8 cellular contexts compared by ENCODE assay signal in genomic region chr6:29631860-29632731, GRCh38. TPM values are rescaled to one million over a fixed set of nuclear protein-coding genes. Genes with fewer than 3 reads are reported as not detected.
A peak's percentile ranks its signal among the peaks of the same experiment; 100 is the strongest.
DNase-seq lines count a peak whose midpoint lies in the region; ATAC-seq and TF ChIP-seq lines count a peak whose summit lies in the region.

No MANE protein-coding gene starts in this region.

- CTCF ChIA-PET in PC-9 (lab: Charles Lee): interaction anchor here (0.6 to 1.3 kb wide), 4 partner anchors 15 to 644 kb away, joined by 4 to 9 read pairs (median 6); no protein-coding TSS in a partner anchor

- H3K27ac ChIP-seq in PC-9 (no peak overlapping the region), foreskin keratinocyte (no peak overlapping the region), neural progenitor cell (peak overlapping the region; percentile 2), upper lobe of left lung (peak overlapping the region; percentile 35 to 83 (median 78))

- no peak for TF ChIP-seq EP300 in upper lobe of left lung (IDR thresholded peaks at IDR 0.05)

- POLR2A ChIA-PET in PC-9 (lab: Charles Lee; ENCODE audit: unreplicated experiment): interaction anchor here (0.5 to 0.7 kb wide), 7 partner anchors 34 to 1865 kb away, joined by 3 to 8 read pairs (median 3); no protein-coding TSS in a partner anchor

- H3K4me3 Mint-ChIP-seq in neural progenitor cell: peak overlapping the region; percentile 89

- H3K9me2 ChIP-seq in PC-9 (ENCODE audit: insufficient read depth): no peaks in the 10 kb centered on the region

- H3K36me3 ChIP-seq in PC-9 (ENCODE audit: low read depth): no peaks in the 10 kb centered on the region
- H3K36me3 ChIP-seq in neural progenitor cell: no peaks in the 10 kb centered on the region
- H3K36me3 ChIP-seq in upper lobe of left lung: no peaks in the 10 kb centered on the region

- peaks cover 18% of the 10 kb centered on the region for H3K27me3 Mint-ChIP-seq in neural progenitor cell (ENCODE audit: insufficient read depth, low read depth)

- TF ChIP-seq POLR2A in upper lobe of left lung (IDR thresholded peaks at IDR 0.05): no peak

- H3K4me1 ChIP-seq in PC-9 (replicated peaks; ENCODE audit: insufficient read depth) (peaks cover 5% of the 10 kb centered on the region; the same call in 1 of the 2 replicates), foreskin keratinocyte (peaks cover 14% of the 10 kb centered on the region), neural progenitor cell (peaks cover 31% of the 10 kb centered on the region), upper lobe of left lung (peaks cover 27 to 45% (median 33%) of the 10 kb centered on the region in 4 donors)

- peaks cover 46% of the 10 kb centered on the region for H3K4me1 Mint-ChIP-seq in neural progenitor cell

- peak overlapping the region; percentile 82 for H3K4me2 ChIP-seq in PC-9
- H3K4me2 ChIP-seq in neural progenitor cell: peak overlapping the region; percentile 96

- H2AFZ ChIP-seq in PC-9: peak overlapping the region; percentile 79; the same call in 1 of the 2 replicates
- peak overlapping the region; percentile 90 for H2AFZ ChIP-seq in neural progenitor cell (replicated peaks)

- no peaks in the 10 kb centered on the region for H3K79me2 ChIP-seq in PC-9 (ENCODE audit: low read depth)
- H3K79me2 ChIP-seq in neural progenitor cell (ENCODE audit: low read depth): peaks cover 15% of the 10 kb centered on the region

- H3K27me3 ChIP-seq in PC-9 (ENCODE audit: insufficient read depth, low read depth) (no peaks in the 10 kb centered on the region), foreskin keratinocyte (no peaks in the 10 kb centered on the region), neural progenitor cell (peaks cover 31% of the 10 kb centered on the region), upper lobe of left lung (no peaks in the 10 kb centered on the region)

- H3K9ac ChIP-seq in neural progenitor cell: peak overlapping the region; percentile 41

- TF ChIP-seq CTCF in PC-9 (conservative IDR thresholded peaks at IDR 0.05): no peak
- no peak for TF ChIP-seq CTCF in foreskin keratinocyte (conservative IDR thresholded peaks at IDR 0.05)
- no peak for TF ChIP-seq CTCF in neural progenitor cell (IDR thresholded peaks at IDR 0.05)
- no peak for TF ChIP-seq CTCF in upper lobe of left lung (IDR thresholded peaks at IDR 0.05)

- WGBS in upper lobe of left lung, 2 donors: 5 to 6% methylated on average over 37 to 48 of the region's 53 CpGs

- peaks cover 4% of the 10 kb centered on the region; the same call in 1 of the 2 replicates for H3F3A ChIP-seq in PC-9 (ENCODE audit: insufficient read depth, low read depth)
- peaks cover 53% of the 10 kb centered on the region for H3F3A ChIP-seq in neural progenitor cell (ENCODE audit: low read depth)

- H4K20me1 ChIP-seq in PC-9 (ENCODE audit: insufficient read depth): no peaks in the 10 kb centered on the region
- H4K20me1 ChIP-seq in neural progenitor cell (ENCODE audit: low read depth): peaks cover 36% of the 10 kb centered on the region

- H3K4me3 ChIP-seq in PC-9 (peak overlapping the region; percentile 68), neural progenitor cell (peak overlapping the region; percentile 86), upper lobe of left lung (peak overlapping the region; percentile 44 to 98 (median 82))

- H3K9me3 Mint-ChIP-seq in neural progenitor cell: no peaks in the 10 kb centered on the region

- no TSS peak for BruUV-seq in PC-9 (replicated peaks; lab: Mats Ljungman, UMichigan)

- ATAC-seq in HG03039 (IDR thresholded peaks at IDR 0.05; ENCODE audit: unreplicated experiment) (peak; percentile 23), foreskin keratinocyte (peak; percentile 13), upper lobe of left lung (ENCODE audit: low FRiP score in 2 of 2) (peak; percentile 27 to 54), GM21576 (IDR thresholded peaks at IDR 0.05; ENCODE audit: unreplicated experiment) (no peak)

- peak overlapping the region; percentile 33 for H3K27ac Mint-ChIP-seq in neural progenitor cell

- no peaks in the 10 kb centered on the region for H3K9me3 ChIP-seq in PC-9 (ENCODE audit: insufficient read depth, low read depth)
- no peaks in the 10 kb centered on the region for H3K9me3 ChIP-seq in neural progenitor cell (ENCODE audit: low read depth)
- no peaks in the 10 kb centered on the region for H3K9me3 ChIP-seq in upper lobe of left lung

- DNase-seq in GDM1 (lab: John Stamatoyannopoulos, UW) (peak; percentile 30), PC-9 (peak in 1 of 2 experiments; percentile 77), activated gamma-delta T cell (lab: John Stamatoyannopoulos, UW) (peak; percentile 47), foreskin keratinocyte (peak in 1 of 2 donors; percentile 33), neural progenitor cell (ENCODE audit: low spot score) (peak; percentile 78), upper lobe of left lung (peak; percentile 55 to 93)

- intact Hi-C loops in PC-9 (cut with micrococcal nuclease; ENCODE audit: unreplicated experiment): no loop called here

- no peaks in the 10 kb centered on the region for H3K36me3 Mint-ChIP-seq in neural progenitor cell

RNA-seq across cellular contexts. Expression of gene GABBR1, which starts 0.9 kb away (rescaled TPM):
- total RNA-seq in PC-9 (2021): 36.3 and 43.6 TPM in 2 replicates
- 10.3 and 12.2 TPM in 2 replicates for total RNA-seq in foreskin keratinocyte
- polyA plus RNA-seq in foreskin keratinocyte: 6.0 and 6.4 TPM in 2 replicates
- 25.4 and 37.4 TPM in 2 replicates for total RNA-seq in neural progenitor cell (ENCODE audit: low replicate concordance)
- 100 to 1,000 TPM in 1 of 6 donors, 10 to 100 TPM in 5; 13.2 to 171 (median 34.8) TPM for total RNA-seq in upper lobe of left lung

RNA-seq across cellular contexts. Expression of gene MOG, which starts 24.8 kb away (rescaled TPM):
- total RNA-seq in PC-9 (2021) (not detected in 2 replicates), foreskin keratinocyte (not detected in 2 replicates), neural progenitor cell (ENCODE audit: low replicate concordance) (not detected in 2 replicates), upper lobe of left lung (not detected)
- polyA plus RNA-seq in foreskin keratinocyte: not detected in 2 replicates

RNA-seq across cellular contexts. Expression of gene OR2H2, which starts 47.2 kb away (rescaled TPM):
- not detected in 2 replicates for total RNA-seq in PC-9 (2021)
- total RNA-seq in foreskin keratinocyte: not detected in 2 replicates
- polyA plus RNA-seq in foreskin keratinocyte: not detected in 2 replicates
- total RNA-seq in neural progenitor cell (ENCODE audit: low replicate concordance): not detected in 2 replicates
- total RNA-seq in upper lobe of left lung: not detected

RNA-seq across cellular contexts. Expression of gene ZFP57, which starts 48.9 kb away (rescaled TPM):
- total RNA-seq in PC-9 (2021): 0.98 and 1.1 TPM in 2 replicates
- 1.3 and 20.1 TPM in 2 replicates for total RNA-seq in foreskin keratinocyte
- polyA plus RNA-seq in foreskin keratinocyte: 1.7 and 23.1 TPM in 2 replicates
- total RNA-seq in neural progenitor cell (ENCODE audit: low replicate concordance): not detected in 2 replicates
- total RNA-seq in upper lobe of left lung: 1 to 10 TPM in 1 of 6 donors, under 1 TPM in 1, not detected in 4; 0.30 to 2.1 TPM

Comparison
In these comparisons a context has a peak if more than half of its experiments do, and no peak if none do; other contexts are left out.
1. H3K27ac ChIP-seq: peak in neural progenitor cell (single experiment) and upper lobe of left lung (4 of 4); none in PC-9 (single experiment) and foreskin keratinocyte (single experiment).
2. Peak in every context shown above with its lines, with median percentiles within 50 percentile points of each other: H3K4me3 ChIP-seq.